8 cellular contexts compared by ENCODE assay signal in genomic region chr3:69085543-69086132, GRCh38. TPM values are rescaled to one million over a fixed set of nuclear protein-coding genes. Genes with fewer than 3 reads are reported as not detected.
DNase-seq lines count a peak whose midpoint lies in the region; TF ChIP-seq lines count a peak whose summit lies in the region.

No MANE protein-coding gene starts in this region.

- DNase-seq in Calu3 (peak; percentile 11), LNCaP clone FGC (ENCODE audit: low read depth) (no peak), inferior parietal cortex (ENCODE audit: extremely low spot score) (peak; percentile 68), epidermal melanocyte (ENCODE audit: insufficient read length, low spot score) (no peak), DMS153 (lab: John Stamatoyannopoulos, UW) (no peak), activated gamma-delta T cell treated with Interleukin-2 at 50 U/mL for 16 hours (no peak)

- H3K27ac Mint-ChIP-seq in Calu3 (ENCODE audit: unreplicated experiment), result peak overlapping the region; percentile 93
- peak overlapping the region; percentile 92 to 99 (median 95) for H3K27ac Mint-ChIP-seq in brain

- CTCF ChIA-PET in Calu3 (lab: Charles Lee), result interaction anchor here (0.5 to 1.1 kb wide), 5 partner anchors 12 to 130 kb away, joined by 3 to 5 read pairs (median 4); no protein-coding TSS in a partner anchor

- H3K36me3 Mint-ChIP-seq in Calu3 (ENCODE audit: insufficient read depth, unreplicated experiment) (peaks cover 38% of the 10 kb centered on the region), brain (peaks cover 11% of the 10 kb centered on the region)

- intact Hi-C loops in Calu3 (cut with micrococcal nuclease; ENCODE audit: unreplicated experiment), result loop anchor here (2.0 kb wide), 1 partner anchor 31 kb away; no protein-coding TSS in a partner anchor

- no peaks in the 10 kb centered on the region for H3K9me3 Mint-ChIP-seq in Calu3 (ENCODE audit: low read depth, unreplicated experiment)
- H3K9me3 Mint-ChIP-seq in brain, result no peaks in the 10 kb centered on the region

- H3K27ac ChIP-seq in skin epidermis, result peak overlapping the region; percentile 39 to 99 (median 95)

- H3K4me3 ChIP-seq in LNCaP clone FGC (ENCODE audit: low read depth, low read length), result peak overlapping the region; percentile 92
- peak overlapping the region; percentile 63 to 97 (median 79) for H3K4me3 ChIP-seq in skin epidermis

- H3K4me3 Mint-ChIP-seq in Calu3 (ENCODE audit: low read depth, unreplicated experiment) (peak overlapping the region; percentile 82), brain (peak overlapping the region; percentile 91 to 98 (median 97))

- H3K4me1 Mint-ChIP-seq in Calu3 (ENCODE audit: low read depth, unreplicated experiment), result peaks cover 49% of the 10 kb centered on the region
- H3K4me1 Mint-ChIP-seq in brain, result peaks cover 93% of the 10 kb centered on the region

- H3K27me3 Mint-ChIP-seq in Calu3 (ENCODE audit: unreplicated experiment), result no peaks in the 10 kb centered on the region
- peaks cover 21% of the 10 kb centered on the region for H3K27me3 Mint-ChIP-seq in brain

- BruUV-seq in Calu3 (replicated peaks; lab: Mats Ljungman, UMichigan), result no TSS peak

- no peak for TF ChIP-seq CTCF in Calu3 (IDR thresholded peaks at IDR 0.05; ENCODE audit: unreplicated experiment)
- no peak for TF ChIP-seq CTCF in LNCaP clone FGC (IDR thresholded peaks at IDR 0.05; ENCODE audit: control insufficient read depth, extremely low read depth, insufficient read depth)
- no peak for TF ChIP-seq CTCF in brain (conservative IDR thresholded peaks at IDR 0.05)

RNA-seq across cellular contexts. Expression of gene ARL6IP5, which starts 0.9 kb away (rescaled TPM):
- total RNA-seq in Calu3 (2022), result 65.5 and 76.9 TPM in 2 replicates
- polyA plus RNA-seq in brain (ENCODE audit: insufficient read depth, low read depth, low replicate concordance), result 76.3 TPM

RNA-seq across cellular contexts. Expression of gene UBA3, which starts 5.5 kb away (rescaled TPM):
- total RNA-seq in Calu3 (2022), result 55.9 and 64.2 TPM in 2 replicates
- 19.0 TPM for polyA plus RNA-seq in brain (ENCODE audit: insufficient read depth, low read depth, low replicate concordance)

RNA-seq across cellular contexts. Expression of gene TMF1, which starts 33.5 kb away (rescaled TPM):
- total RNA-seq in Calu3 (2022), result 31.3 and 34.4 TPM in 2 replicates
- polyA plus RNA-seq in brain (ENCODE audit: insufficient read depth, low read depth, low replicate concordance), result 2.5 TPM

RNA-seq across cellular contexts. Expression of gene LMOD3, which starts 36.8 kb away (rescaled TPM):
- total RNA-seq in Calu3 (2022), result not detected in 2 replicates
- 0.15 TPM for polyA plus RNA-seq in brain (ENCODE audit: insufficient read depth, low read depth, low replicate concordance)

Comparison
In these comparisons a context has a peak if more than half of its experiments do, and no peak if none do; other contexts are left out.
1. DNase-seq: peak in Calu3 (single experiment) and inferior parietal cortex (single experiment); none in LNCaP clone FGC (single experiment), epidermal melanocyte (single experiment), DMS153 (single experiment) and activated gamma-delta T cell treated with Interleukin-2 at 50 U/mL for 16 hours (single experiment).